In genomic region chr19:3819989-3820388, GRCh38 we compare ENCODE assay signal across 28 cellular contexts. TPM values are rescaled to one million over a fixed set of nuclear protein-coding genes. Genes with fewer than 3 reads are reported as not detected.
"Had no signal": no experiment of that assay in that cellular context is flagged by ENCODE, and none has a peak within 500 bp of the region (broad histone marks: within the 10 kb centered on the region; RNA-seq: fewer than 3 reads in every experiment).

No MANE protein-coding gene starts in this region.

- H3K27ac Mint-ChIP-seq: nephron; stimulated activated naive CD8-positive, alpha-beta T cell treated with anti-CD3 and anti-CD28 coated beads, Interleukin-15, Interleukin-2, amounts not matched to agents 100 ng/mL and 50 ng/mL, for 24 hours had no signal

- H3K27ac ChIP-seq: colonic mucosa, heart left ventricle, psoas muscle, spleen, testis, transverse colon had no signal

- H3K9me3 ChIP-seq: colonic mucosa, heart left ventricle, psoas muscle, spleen, testis, transverse colon had no signal

- H3K4me3 Mint-ChIP-seq: naive B cell; nephron; stimulated activated naive CD8-positive, alpha-beta T cell treated with anti-CD3 and anti-CD28 coated beads, Interleukin-15, Interleukin-2, amounts not matched to agents 100 ng/mL and 50 ng/mL, for 24 hours had no signal

- H3K36me3 Mint-ChIP-seq: naive B cell had no signal

- H3K27me3 Mint-ChIP-seq: naive B cell; stimulated activated naive CD8-positive, alpha-beta T cell treated with anti-CD3 and anti-CD28 coated beads, Interleukin-15, Interleukin-2, amounts not matched to agents 100 ng/mL and 50 ng/mL, for 24 hours had no signal

- H3K36me3 ChIP-seq: colonic mucosa, heart left ventricle, spleen, transverse colon had no signal

- DNase-seq: colonic mucosa; effector CD8-positive, alpha-beta T cell; heart left ventricle; hippocampal formation; left colon; mesendoderm; naive B cell; psoas muscle; retina; spleen; stimulated activated CD4-positive, alpha-beta T cell treated with anti-CD3 and anti-CD28 coated beads, Interleukin-15, amount 100 ng/mL, for 24 hours; stimulated activated CD4-positive, alpha-beta T cell treated with anti-CD3 and anti-CD28 coated beads, Interleukin-2, amount 100 ng/mL, for 24 hours; stimulated activated CD4-positive, alpha-beta T cell treated with anti-CD3 and anti-CD28 coated beads, Interleukin-4, amount 100 ng/mL, for 4 hours; testis; transverse colon had no signal

- H3K27me3 ChIP-seq: colonic mucosa, testis had no signal

- ATAC-seq: heart left ventricle, left colon, psoas muscle, sciatic nerve had no signal

- H3K4me1 Mint-ChIP-seq: nephron had no signal

- H3K9me3 Mint-ChIP-seq: naive B cell; nephron; stimulated activated naive CD8-positive, alpha-beta T cell treated with anti-CD3 and anti-CD28 coated beads, Interleukin-15, Interleukin-2, amounts not matched to agents 100 ng/mL and 50 ng/mL, for 24 hours had no signal

- H3K4me3 ChIP-seq: colonic mucosa, heart left ventricle, psoas muscle, spleen, testis, transverse colon had no signal

- H3K4me1 ChIP-seq: colonic mucosa, psoas muscle, testis had no signal

RNA-seq across cellular contexts. Expression of gene MATK, which starts 33.8 kb away (rescaled TPM):
- total RNA-seq: glomerular endothelial cell had no signal

RNA-seq across cellular contexts. Expression of gene RAX2, which starts 48.0 kb away (rescaled TPM):
- total RNA-seq: cerebellum, colonic mucosa, dermis microvascular lymphatic vessel endothelial cell, fibroblast of lung, glomerular endothelial cell, heart left ventricle, kidney epithelial cell, left colon, liver, lung microvascular endothelial cell, psoas muscle, sciatic nerve, skeletal muscle tissue, spleen, subcutaneous adipose tissue, transverse colon, urinary bladder had no signal

RNA-seq across cellular contexts. Expression of gene ZFR2, which starts 48.8 kb away (rescaled TPM):
- total RNA-seq: colonic mucosa, fibroblast of lung, left colon, liver, lung microvascular endothelial cell, psoas muscle, skeletal muscle tissue, subcutaneous adipose tissue, transverse colon, urinary bladder had no signal
